In genomic region chr3:16388850-16389411, GRCh38 we compare ENCODE assay signal across 15 cellular contexts.
A peak's percentile ranks its signal among the peaks of the same experiment; 100 is the strongest.
DNase-seq lines count a peak whose midpoint lies in the region; ATAC-seq and TF ChIP-seq lines count a peak whose summit lies in the region.
"Had no signal": no experiment of that assay in that cellular context is flagged by ENCODE, and none has a peak within 500 bp of the region (broad histone marks: within the 10 kb centered on the region; RNA-seq: fewer than 3 reads in every experiment).

No MANE protein-coding gene starts in this region.

- ATAC-seq in stimulated activated naive B cell treated with anti-CD40 and anti-IgM and Interleukin-4, amounts not matched to agents 10 μg/mL and 1 μg/mL and 100 μg/mL, for 72 hours (replicated peaks) = no peak
- ATAC-seq: activated CD8-positive, alpha-beta T cell treated with anti-CD3 and anti-CD28 coated beads for 36 hours; HepG2; stimulated activated naive CD8-positive, alpha-beta T cell treated with anti-CD3 and anti-CD28 coated beads, Interleukin-15, Interleukin-2, amounts not matched to agents 100 U/mL and 50 U/mL, for 24 hours had no signal

- TF ChIP-seq CTCF in CD14-positive monocyte (IDR thresholded peaks at IDR 0.05) = no peak

- peak overlapping the region; percentile 82 for H3K27ac Mint-ChIP-seq in stimulated activated naive B cell treated with anti-CD40 and anti-IgM and Interleukin-4, amounts not matched to agents 10 μg/mL and 1 μg/mL and 100 μg/mL, for 72 hours
- no peak overlapping the region for H3K27ac Mint-ChIP-seq in CD14-positive monocyte

- intact Hi-C loops in CD14-positive monocyte (cut with micrococcal nuclease) = no loop called here

- no peaks in the 10 kb centered on the region for H3K27me3 Mint-ChIP-seq in stimulated activated naive B cell treated with anti-CD40 and anti-IgM and Interleukin-4, amounts not matched to agents 10 μg/mL and 1 μg/mL and 100 μg/mL, for 72 hours
- H3K27me3 Mint-ChIP-seq in CD14-positive monocyte (ENCODE audit: low read depth in 3 of 3) = peaks cover 0 to 3% (median 2%) of the 10 kb centered on the region in 3 donors
- H3K27me3 Mint-ChIP-seq: activated CD8-positive, alpha-beta T cell treated with anti-CD3 and anti-CD28 coated beads for 36 hours had no signal

- no peak overlapping the region for H3K4me3 Mint-ChIP-seq in stimulated activated naive B cell treated with anti-CD40 and anti-IgM and Interleukin-4, amounts not matched to agents 10 μg/mL and 1 μg/mL and 100 μg/mL, for 72 hours
- H3K4me3 Mint-ChIP-seq in CD14-positive monocyte = no peak overlapping the region
- H3K4me3 Mint-ChIP-seq: activated CD8-positive, alpha-beta T cell treated with anti-CD3 and anti-CD28 coated beads for 36 hours had no signal

- peaks cover 72 to 80% of the 10 kb centered on the region in 2 donors for H3K36me3 Mint-ChIP-seq in stimulated activated naive B cell treated with anti-CD40 and anti-IgM and Interleukin-4, amounts not matched to agents 10 μg/mL and 1 μg/mL and 100 μg/mL, for 72 hours
- H3K36me3 Mint-ChIP-seq in CD14-positive monocyte = peaks cover 9 to 10% of the 10 kb centered on the region in 2 donors

- peaks cover 0 to 3% of the 10 kb centered on the region in 2 donors for H3K9me3 Mint-ChIP-seq in stimulated activated naive B cell treated with anti-CD40 and anti-IgM and Interleukin-4, amounts not matched to agents 10 μg/mL and 1 μg/mL and 100 μg/mL, for 72 hours
- no peaks in the 10 kb centered on the region for H3K9me3 Mint-ChIP-seq in CD14-positive monocyte

- peaks cover 46 to 72% of the 10 kb centered on the region in 2 donors for H3K4me1 Mint-ChIP-seq in stimulated activated naive B cell treated with anti-CD40 and anti-IgM and Interleukin-4, amounts not matched to agents 10 μg/mL and 1 μg/mL and 100 μg/mL, for 72 hours
- no peaks in the 10 kb centered on the region for H3K4me1 Mint-ChIP-seq in CD14-positive monocyte

- peak; percentile 47 for DNase-seq in GM03348 (ENCODE audit: low spot score)
- DNase-seq in RPMI7951 (ENCODE audit: low read depth) = peak; percentile 70
- DNase-seq in foreskin melanocyte = peak; percentile 10
- DNase-seq in stimulated activated naive B cell treated with anti-CD40 and anti-IgM and Interleukin-4, amounts not matched to agents 10 μg/mL and 1 μg/mL and 100 μg/mL, for 72 hours = no peak
- DNase-seq in hypothalamus (lab: John Stamatoyannopoulos, UW) = no peak
- no peak for DNase-seq in NAMALWA (ENCODE audit: low spot score)
- DNase-seq in CD14-positive monocyte (ENCODE audit: low spot score) = no peak
- DNase-seq: activated CD8-positive, alpha-beta T cell treated with anti-CD3 and anti-CD28 coated beads for 36 hours; caudate nucleus; NCI-H1048; NCI-H526 treated with DMSO at 0.1 percent for 48 hours; SHP77 treated with DMSO at 0.1 percent for 48 hours; stimulated activated CD4-positive, alpha-beta T cell treated with anti-CD3 and anti-CD28 coated beads, Interleukin-4, amount 100 ng/mL, for 4 hours; stimulated activated naive CD8-positive, alpha-beta T cell treated with anti-CD3 and anti-CD28 coated beads, Interleukin-15, Interleukin-2, amounts not matched to agents 100 U/mL and 50 U/mL, for 24 hours had no signal

Comparison
In these comparisons a context has a peak if more than half of its experiments do, and no peak if none do; other contexts are left out.
1. DNase-seq: peak in GM03348 (single experiment), RPMI7951 (single experiment) and foreskin melanocyte (single experiment); none in stimulated activated naive B cell treated with anti-CD40 and anti-IgM and Interleukin-4, amounts not matched to agents 10 μg/mL and 1 μg/mL and 100 μg/mL, for 72 hours (single experiment), hypothalamus (0 of 51), NAMALWA (single experiment) and CD14-positive monocyte (single experiment).